ENCODE assay signal across 21 cellular contexts in genomic region chr3:13231781-13232515, GRCh38.
"Had no signal": no experiment of that assay in that cellular context is flagged by ENCODE, and none has a peak within 500 bp of the region (broad histone marks: within the 10 kb centered on the region; RNA-seq: fewer than 3 reads in every experiment).

No MANE protein-coding gene starts in this region.

- H3K36me3 ChIP-seq: cardiac muscle cell, esophagus muscularis mucosa, tibial artery had no signal

- H3K9me3 ChIP-seq: esophagus muscularis mucosa, tibial artery had no signal

- H3K4me3 Mint-ChIP-seq: activated CD4-positive, alpha-beta T cell treated with anti-CD3 and anti-CD28 coated beads for 36 hours; activated naive CD8-positive, alpha-beta T cell treated with anti-CD3 and anti-CD28 coated beads, Interleukin-2, amount 10 ng/mL, durations not matched to agents 7 days and 5 days; WTC11 had no signal

- DNase-seq: activated CD4-positive, alpha-beta T cell treated with anti-CD3 and anti-CD28 coated beads for 36 hours; activated CD4-positive, alpha-beta T cell treated with anti-CD3 and anti-CD28 coated beads, Interleukin-2, amount 50 U/mL, for 48 hours; activated naive CD4-positive, alpha-beta T cell treated with Interleukin-2 at 50 U/mL for 16 hours; activated naive CD8-positive, alpha-beta T cell treated with anti-CD3 and anti-CD28 coated beads, Interleukin-2, amount 10 ng/mL, durations not matched to agents 7 days and 5 days; activated T-cell treated with anti-CD3 and anti-CD28 coated beads, Interleukin-2, amount 50 U/mL, for 1 hour; amygdala; dermis blood vessel endothelial cell; effector memory CD4-positive, alpha-beta T cell; immature natural killer cell; mesenchymal stem cell; naive thymus-derived CD4-positive, alpha-beta T cell; retina; stimulated activated CD4-positive, alpha-beta T cell treated with anti-CD3 and anti-CD28 coated beads, Interleukin-12 subunit alpha, Interleukin-12 subunit beta, amount 100 ng/mL, for 4 hours; stimulated activated CD4-positive, alpha-beta T cell treated with anti-CD3 and anti-CD28 coated beads, Interleukin-1b, Interleukin-23, amount 100 ng/mL, for 48 hours; stimulated activated naive CD4-positive, alpha-beta T cell treated with Interleukin-2 at 50 U/mL for 16 hours; substantia nigra; tibial artery had no signal

- H3K4me1 ChIP-seq: tibial artery had no signal

- ATAC-seq: activated CD4-positive, alpha-beta T cell treated with anti-CD3 and anti-CD28 coated beads for 36 hours; naive thymus-derived CD4-positive, alpha-beta T cell; WTC11 had no signal

- H3K27me3 ChIP-seq: cardiac muscle cell had no signal

- H3K27ac Mint-ChIP-seq: activated CD4-positive, alpha-beta T cell treated with anti-CD3 and anti-CD28 coated beads for 36 hours; activated T-helper 2 cell treated with anti-CD3 and anti-CD28 coated beads, Interferon-gamma antibody, Interleukin-2, Interleukin-4, amounts not matched to agents 10 μg/mL and 5 μg/mL and 100 μg/mL, durations not matched to agents 14 hours and 24 hours and 36 hours; WTC11 had no signal

- H3K27ac ChIP-seq: cardiac muscle cell, esophagus muscularis mucosa, tibial artery had no signal

- H3K36me3 Mint-ChIP-seq: activated naive CD8-positive, alpha-beta T cell treated with anti-CD3 and anti-CD28 coated beads, Interleukin-2, amount 10 ng/mL, durations not matched to agents 7 days and 5 days; immature natural killer cell; naive thymus-derived CD4-positive, alpha-beta T cell; WTC11 had no signal

- H3K9me3 Mint-ChIP-seq: activated naive CD8-positive, alpha-beta T cell treated with anti-CD3 and anti-CD28 coated beads, Interleukin-2, amount 10 ng/mL, durations not matched to agents 7 days and 5 days; activated T-helper 2 cell treated with anti-CD3 and anti-CD28 coated beads, Interferon-gamma antibody, Interleukin-2, Interleukin-4, amounts not matched to agents 10 μg/mL and 5 μg/mL and 100 μg/mL, durations not matched to agents 14 hours and 24 hours and 36 hours; immature natural killer cell; WTC11 had no signal

- H3K4me3 ChIP-seq: cardiac muscle cell, esophagus muscularis mucosa, tibial artery had no signal
